8 cellular contexts compared by ENCODE assay signal in genomic region chr4:76748649-76749048, GRCh38.
A peak's percentile ranks its signal among the peaks of the same experiment; 100 is the strongest.
DNase-seq lines count a peak whose midpoint lies in the region; ATAC-seq and TF ChIP-seq lines count a peak whose summit lies in the region.

No MANE protein-coding gene starts in this region.

- POLR2A ChIA-PET in CD4-positive, alpha-beta memory T cell (lab: Charles Lee; ENCODE audit: partially characterized antibody): no interaction called here
- POLR2A ChIA-PET in T-cell (lab: Charles Lee): no interaction called here

- peak in 3 of 5 donors; percentile 3 to 20 (median 7) for DNase-seq in CD4-positive, alpha-beta memory T cell
- DNase-seq in OCI-M1 (lab: John Stamatoyannopoulos, UW) (peak; percentile 59), erythroblast (lab: John Stamatoyannopoulos, UW) (peak; percentile 15 to 26), stomach (peak; percentile 57), NK-92 (lab: John Stamatoyannopoulos, UW; ENCODE audit: unreplicated experiment) (no peak), T-cell (no peak)

- peak in 1 of 7 experiments; percentile 22 for TF ChIP-seq CTCF in stomach (IDR thresholded peaks at IDR 0.05)

- H3K9me3 Mint-ChIP-seq in CD4-positive, alpha-beta memory T cell: peaks cover 0 to 9% (median 5%) of the 10 kb centered on the region in 8 donors
- H3K9me3 Mint-ChIP-seq in T-cell: peaks cover 0 to 8% (median 4%) of the 10 kb centered on the region in 3 donors

- CTCF ChIA-PET in CD4-positive, alpha-beta memory T cell (lab: Charles Lee; ENCODE audit: partially characterized antibody): no interaction called here
- CTCF ChIA-PET in T-cell (lab: Charles Lee): no interaction called here

- H3K4me1 ChIP-seq in CD4-positive, alpha-beta memory T cell (ENCODE audit: insufficient read depth, low read length): no peaks in the 10 kb centered on the region
- peaks cover 0 to 40% (median 9%) of the 10 kb centered on the region in 4 donors for H3K4me1 ChIP-seq in stomach

- no peak overlapping the region for H3K4me3 ChIP-seq in CD4-positive, alpha-beta memory T cell (ENCODE audit: low read length in 2 of 2)
- no peak overlapping the region for H3K4me3 ChIP-seq in stomach

- no peaks in the 10 kb centered on the region for H3K27me3 ChIP-seq in CD4-positive, alpha-beta memory T cell (ENCODE audit: insufficient read depth, low read length)
- no peaks in the 10 kb centered on the region for H3K27me3 ChIP-seq in stomach

- TF ChIP-seq POLR2A in erythroblast (IDR thresholded peaks at IDR 0.05; ENCODE audit: low read length) (no peak), stomach (IDR thresholded peaks at IDR 0.05) (no peak)

- intact Hi-C loops in CD4-positive, alpha-beta memory T cell (cut with micrococcal nuclease): no loop called here
- intact Hi-C loops in stomach (cut with DNase I; ENCODE audit: low total_unique reads): no loop called here

- H3K27me3 Mint-ChIP-seq in CD4-positive, alpha-beta memory T cell: peaks cover 17 to 24% of the 10 kb centered on the region in 2 donors
- H3K27me3 Mint-ChIP-seq in T-cell: peaks cover 18 to 19% of the 10 kb centered on the region in 2 donors

- H3K9me3 ChIP-seq in CD4-positive, alpha-beta memory T cell (ENCODE audit: control insufficient read depth in 1 of 2, low read length in 2 of 2): no peaks in the 10 kb centered on the region
- no peaks in the 10 kb centered on the region for H3K9me3 ChIP-seq in stomach

- WGBS in stomach, 5 donors: 16 to 31% (median 20%) methylated on average over 6 of the region's 6 CpGs

- H3K36me3 Mint-ChIP-seq in CD4-positive, alpha-beta memory T cell: no peaks in the 10 kb centered on the region
- no peaks in the 10 kb centered on the region for H3K36me3 Mint-ChIP-seq in T-cell

- H3K4me1 Mint-ChIP-seq in CD4-positive, alpha-beta memory T cell: no peaks in the 10 kb centered on the region
- H3K4me1 Mint-ChIP-seq in T-cell: peaks cover 0 to 2% (median 2%) of the 10 kb centered on the region in 3 donors

- ATAC-seq in GM21381 (IDR thresholded peaks at IDR 0.05; ENCODE audit: unreplicated experiment): peak; percentile 51
- ATAC-seq in GM21737 (IDR thresholded peaks at IDR 0.05; ENCODE audit: unreplicated experiment): no peak
- no peak for ATAC-seq in T-cell (replicated peaks in 1 of 4)

- no peak overlapping the region for H3K27ac ChIP-seq in CD4-positive, alpha-beta memory T cell (ENCODE audit: low read depth, low read length)
- no peak overlapping the region for H3K27ac ChIP-seq in stomach

- H3K36me3 ChIP-seq in CD4-positive, alpha-beta memory T cell (ENCODE audit: insufficient read depth, low read length): no peaks in the 10 kb centered on the region
- peaks cover 0 to 51% (median 31%) of the 10 kb centered on the region in 4 donors for H3K36me3 ChIP-seq in stomach

- no peak overlapping the region for H3K27ac Mint-ChIP-seq in CD4-positive, alpha-beta memory T cell
- H3K27ac Mint-ChIP-seq in T-cell: no peak overlapping the region

- TF ChIP-seq EP300 in stomach (IDR thresholded peaks at IDR 0.05): no peak

- no peak overlapping the region for H3K4me3 Mint-ChIP-seq in CD4-positive, alpha-beta memory T cell
- H3K4me3 Mint-ChIP-seq in T-cell: no peak overlapping the region

Comparison
In these comparisons a context has a peak if more than half of its experiments do, and no peak if none do; other contexts are left out.
1. DNase-seq: peak in CD4-positive, alpha-beta memory T cell (3 of 5), OCI-M1 (single experiment), erythroblast (2 of 2) and stomach (single experiment); none in NK-92 (single experiment) and T-cell (0 of 34).